Comparison of ENCODE assay signal across 9 cellular contexts in genomic region chr21:26795866-26796329, GRCh38. TPM values are rescaled to one million over a fixed set of nuclear protein-coding genes. Genes with fewer than 3 reads are reported as not detected.
DNase-seq lines count a peak whose midpoint lies in the region; TF ChIP-seq lines count a peak whose summit lies in the region.
"Had no signal": no experiment of that assay in that cellular context is flagged by ENCODE, and none has a peak within 500 bp of the region (broad histone marks: within the 10 kb centered on the region; RNA-seq: fewer than 3 reads in every experiment).

No MANE protein-coding gene starts in this region.

- no peak for TF ChIP-seq CTCF in choroid plexus epithelial cell (conservative IDR thresholded peaks at IDR 0.05; ENCODE audit: low read depth, low read length)
- no peak for TF ChIP-seq CTCF in vagina (IDR thresholded peaks at IDR 0.05)
- no peak for TF ChIP-seq CTCF in progenitor cell of endocrine pancreas (IDR thresholded peaks at IDR 0.05; ENCODE audit: unreplicated experiment)

- H3K36me3 Mint-ChIP-seq in progenitor cell of endocrine pancreas (ENCODE audit: insufficient read depth): no peaks in the 10 kb centered on the region

- H3K4me1 Mint-ChIP-seq in progenitor cell of endocrine pancreas (ENCODE audit: low read depth): peaks cover 5% of the 10 kb centered on the region

- no peaks in the 10 kb centered on the region for H3K27me3 ChIP-seq in vagina
- H3K27me3 ChIP-seq: BLaER1 had no signal

- H3K4me3 Mint-ChIP-seq in progenitor cell of endocrine pancreas (ENCODE audit: low read depth): no peak overlapping the region

- H3K9me3 ChIP-seq in mesodermal cell (ENCODE audit: control insufficient read depth, low read length) (peaks cover 5% of the 10 kb centered on the region), vagina (no peaks in the 10 kb centered on the region)
- H3K9me3 ChIP-seq: BLaER1 had no signal

- H3K4me3 ChIP-seq in choroid plexus epithelial cell (ENCODE audit: low read depth, low read length) (no peak overlapping the region), mesodermal cell (ENCODE audit: extremely low read depth, insufficient read depth, low read length, poor library complexity, severe bottlenecking) (no peak overlapping the region), vagina (no peak overlapping the region)
- H3K4me3 ChIP-seq: BLaER1 had no signal

- peaks cover 12% of the 10 kb centered on the region for H3K9me3 Mint-ChIP-seq in progenitor cell of endocrine pancreas (ENCODE audit: low read depth)

- no peak for TF ChIP-seq POLR2A in vagina (IDR thresholded peaks at IDR 0.05)

- H3K27ac Mint-ChIP-seq in progenitor cell of endocrine pancreas: no peak overlapping the region

- WGBS in mesodermal cell (ENCODE audit: insufficient coverage in 2 of 2), 2 experiments: 79 to 82% methylated on average over 4 to 5 of the region's 6 CpGs

- H3K36me3 ChIP-seq in mesodermal cell (ENCODE audit: control insufficient read depth, insufficient read depth, low read length) (no peaks in the 10 kb centered on the region), vagina (no peaks in the 10 kb centered on the region)
- H3K36me3 ChIP-seq: BLaER1 had no signal

- H3K27ac ChIP-seq in mesodermal cell (ENCODE audit: low read depth, low read length, severe bottlenecking) (peak overlapping the region; percentile 41), vagina (peak overlapping the region; percentile 73)
- H3K27ac ChIP-seq: BLaER1 had no signal

- peak; percentile 7 for DNase-seq in NCI-H345 (lab: John Stamatoyannopoulos, UW)
- DNase-seq in NCI-H345 treated with DMSO at 0.1 percent for 48 hours (lab: John Stamatoyannopoulos, UW; ENCODE audit: unreplicated experiment): no peak
- peak; percentile 99 for DNase-seq in choroid plexus epithelial cell (ENCODE audit: low read depth)
- no peak for DNase-seq in vagina (ENCODE audit: extremely low spot score in 2 of 2)
- no peak for DNase-seq in OCI-M2 (lab: John Stamatoyannopoulos, UW; ENCODE audit: unreplicated experiment)
- no peak for DNase-seq in stimulated activated CD4-positive, alpha-beta T cell treated with anti-CD3 and anti-CD28 coated beads, Interleukin-1b, Interleukin-23, amount 100 ng/mL, for 48 hours
- no peak for DNase-seq in progenitor cell of endocrine pancreas (ENCODE audit: low spot score, unreplicated experiment)

- H3K4me1 ChIP-seq in mesodermal cell (ENCODE audit: control insufficient read depth, insufficient read depth, low read length, poor library complexity, severe bottlenecking) (peaks cover 16% of the 10 kb centered on the region), vagina (peaks cover 17% of the 10 kb centered on the region)
- H3K4me1 ChIP-seq: BLaER1 had no signal

- intact Hi-C loops in vagina (cut with DNase I): loop anchor here (5.0 kb wide), 1 partner anchor 46 kb away; no protein-coding TSS in a partner anchor

- H3K27me3 Mint-ChIP-seq in progenitor cell of endocrine pancreas: peaks cover 2% of the 10 kb centered on the region

RNA-seq across cellular contexts. Expression of gene ADAMTS1, which starts 49.3 kb away (rescaled TPM):
- polyA plus RNA-seq in mesodermal cell (2013, experiment 1 of 2): 57.1 TPM
- polyA plus RNA-seq in mesodermal cell (2013, experiment 2 of 2): 52.6 TPM
- total RNA-seq in vagina (241 TPM), progenitor cell of endocrine pancreas (11.6 and 12.7 TPM in 2 replicates)

Comparison
In these comparisons a context has a peak if more than half of its experiments do, and no peak if none do; other contexts are left out.
1. DNase-seq: peak in NCI-H345 (single experiment) and choroid plexus epithelial cell (single experiment); none in NCI-H345 treated with DMSO at 0.1 percent for 48 hours (single experiment), vagina (0 of 2), OCI-M2 (single experiment), stimulated activated CD4-positive, alpha-beta T cell treated with anti-CD3 and anti-CD28 coated beads, Interleukin-1b, Interleukin-23, amount 100 ng/mL, for 48 hours (single experiment) and progenitor cell of endocrine pancreas (single experiment).
2. RNA of gene ADAMTS1, which starts 49.3 kb away (total RNA-seq): 241 TPM in vagina (single experiment); 11.6 to 12.7 TPM in progenitor cell of endocrine pancreas; every median in the first group is over 10 times any median in the second.